In the genomic region with DNA sequence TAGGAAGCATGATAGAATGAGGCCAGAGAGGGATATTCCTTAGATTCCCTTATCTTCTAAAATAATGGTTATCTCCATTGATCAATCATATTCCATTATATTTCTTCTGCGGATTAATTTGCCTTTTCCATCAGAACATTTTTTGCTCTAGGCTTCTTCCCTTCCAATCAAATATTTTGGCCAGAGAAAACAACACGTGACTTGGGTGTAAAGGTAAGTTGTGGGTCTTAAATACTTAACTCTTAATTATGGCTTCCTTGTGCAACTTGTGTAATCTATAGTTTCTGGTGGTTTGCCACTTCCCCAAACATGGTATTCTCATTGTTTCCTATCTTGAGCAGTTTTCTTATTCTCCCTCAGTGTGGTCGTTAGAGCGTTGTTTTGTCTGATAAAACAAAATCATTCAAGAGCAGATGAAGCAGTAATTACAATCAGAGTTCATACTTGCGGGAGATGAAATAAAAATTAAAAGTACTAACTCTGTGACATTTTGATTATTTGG, we compare ENCODE assay signal across 17 cellular contexts.
"Had no signal": no experiment of that assay in that cellular context is flagged by ENCODE, and none has a peak within 500 bp of the region (broad histone marks: within the 10 kb centered on the region; RNA-seq: fewer than 3 reads in every experiment).

No MANE protein-coding gene starts in this region.

- H3K27ac ChIP-seq: adrenal gland, neutrophil, ovary, psoas muscle, right atrium auricular region, thyroid gland had no signal

- H3K27me3 ChIP-seq: adrenal gland, neutrophil, ovary, right atrium auricular region, thyroid gland had no signal

- H3K4me1 ChIP-seq: adrenal gland, psoas muscle, right atrium auricular region, thyroid gland had no signal

- DNase-seq: activated gamma-delta T cell treated with Interleukin-2 at 50 U/mL for 16 hours; activated T-cell treated with anti-CD3 and anti-CD28 coated beads, Interleukin-2, amount 50 U/mL, for 1 hour; adrenal gland; central memory CD4-positive, alpha-beta T cell; dermis blood vessel endothelial cell; effector CD8-positive, alpha-beta T cell; erythroblast; foreskin fibroblast; left colon; mesenchymal stem cell; ovary; psoas muscle; substantia nigra; thyroid gland had no signal

- H3K36me3 ChIP-seq: adrenal gland, neutrophil, ovary, right atrium auricular region, thyroid gland had no signal

- H3K4me3 ChIP-seq: adrenal gland, ovary, psoas muscle, right atrium auricular region, thyroid gland had no signal

- H3K9me3 ChIP-seq: adrenal gland, neutrophil, ovary, psoas muscle, right atrium auricular region, thyroid gland had no signal

- ATAC-seq: left colon, psoas muscle, WTC11 had no signal
